26 cellular contexts compared by ENCODE assay signal in the genomic region with DNA sequence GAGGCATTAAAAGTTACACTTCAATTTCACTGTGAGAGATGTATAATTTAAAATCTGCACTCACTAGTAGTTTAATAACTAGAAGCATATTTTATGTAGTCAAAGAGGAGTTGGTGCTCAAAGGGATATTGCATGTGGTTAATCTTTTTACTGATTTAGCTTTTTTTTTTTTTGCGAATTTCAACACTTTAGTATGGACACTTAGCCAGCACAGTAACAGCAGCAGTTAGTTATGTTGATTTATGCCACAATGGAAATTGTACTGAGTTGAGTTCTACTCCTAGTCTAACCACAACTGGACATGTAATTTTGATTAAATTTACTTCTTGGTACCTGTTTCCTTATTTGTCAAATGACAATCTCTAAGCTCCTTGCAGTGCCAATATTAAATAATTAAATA.
"Had no signal": no experiment of that assay in that cellular context is flagged by ENCODE, and none has a peak within 500 bp of the region (broad histone marks: within the 10 kb centered on the region; RNA-seq: fewer than 3 reads in every experiment).

No MANE protein-coding gene starts in this region.

- H3K36me3 ChIP-seq: brain microvascular endothelial cell, esophagus muscularis mucosa, gastroesophageal sphincter, WERI-Rb-1 had no signal

- H3K4me3 ChIP-seq: esophagus muscularis mucosa, gastroesophageal sphincter had no signal

- ATAC-seq: activated CD4-positive, CD25-positive, alpha-beta regulatory T cell treated with anti-CD3 and anti-CD28 coated beads, Interleukin-2, amount 50 U/mL, for 24 hours; activated CD8-positive, alpha-beta T cell treated with anti-CD3 and anti-CD28 coated beads for 36 hours; activated naive CD8-positive, alpha-beta T cell treated with anti-CD3 and anti-CD28 coated beads, Interleukin-2, amount 50 U/mL, for 24 hours; activated T-cell treated with anti-CD3 and anti-CD28 coated beads, Interleukin-2, amount 50 U/mL, for 4 hours; activated T-helper 17 cell treated with anti-CD3 and anti-CD28 coated beads, Interleukin-2, amount 50 U/mL, for 72 hours; gastroesophageal sphincter; T-helper 17 cell had no signal

- H3K9me3 ChIP-seq: esophagus muscularis mucosa, gastroesophageal sphincter had no signal

- H3K27ac ChIP-seq: brain microvascular endothelial cell, esophagus muscularis mucosa, gastroesophageal sphincter, WERI-Rb-1 had no signal

- DNase-seq: activated B cell treated with CpG ODN at 0.5 μM for 24 hours; activated CD4-positive, alpha-beta T cell treated with anti-CD3 and anti-CD28 coated beads for 48 hours; activated CD4-positive, alpha-beta T cell treated with anti-CD3 and anti-CD28 coated beads, Interleukin-2, amount 50 U/mL, for 1 hour; activated CD4-positive, alpha-beta T cell treated with anti-CD3 and anti-CD28 coated beads, Interleukin-2, amount 50 U/mL, for 48 hours; activated CD8-positive, alpha-beta memory T cell treated with anti-CD3 and anti-CD28 coated beads for 24 hours; activated CD8-positive, alpha-beta T cell treated with anti-CD3 and anti-CD28 coated beads for 36 hours; activated effector memory CD4-positive, alpha-beta T cell treated with Interleukin-2 at 50 U/mL for 16 hours; activated gamma-delta T cell treated with Interleukin-2 at 50 U/mL for 16 hours; activated naive CD4-positive, alpha-beta T cell treated with Interleukin-2 at 50 U/mL for 16 hours; activated naive CD8-positive, alpha-beta T cell treated with anti-CD3 and anti-CD28 coated beads for 36 hours; activated naive CD8-positive, alpha-beta T cell treated with anti-CD3 and anti-CD28 coated beads, Interleukin-2, amount 50 U/mL, for 24 hours; activated T-cell treated with anti-CD3 and anti-CD28 coated beads, Interleukin-2, amount 50 U/mL, for 4 hours; brain microvascular endothelial cell; cortex of kidney; dermis blood vessel endothelial cell; effector memory CD4-positive, alpha-beta T cell; endodermal cell; foreskin melanocyte; T-helper 1 cell; T-helper 17 cell; T1000; WERI-Rb-1 had no signal

- H3K27me3 ChIP-seq: brain microvascular endothelial cell, esophagus muscularis mucosa, gastroesophageal sphincter had no signal
